ENCODE assay signal across 8 cellular contexts in genomic region chr2:237572021-237572741, GRCh38. TPM values are rescaled to one million over a fixed set of nuclear protein-coding genes. Genes with fewer than 3 reads are reported as not detected.
DNase-seq lines count a peak whose midpoint lies in the region; ATAC-seq and TF ChIP-seq lines count a peak whose summit lies in the region.

No MANE protein-coding gene starts in this region.

- no peak overlapping the region for H3K4me3 ChIP-seq in lung

- peaks cover 0 to 9% of the 10 kb centered on the region in 2 donors for H3K4me1 ChIP-seq in lung (ENCODE audit: control insufficient read depth in 2 of 2, insufficient read depth in 2 of 2, low read length in 2 of 2)

- DNase-seq in AG08396 (ENCODE audit: low spot score) (peak; percentile 97), NCI-H524 treated with DMSO at 0.1 percent for 48 hours (lab: John Stamatoyannopoulos, UW) (peak; percentile 36), dermis microvascular lymphatic vessel endothelial cell (ENCODE audit: low read depth in 2 of 2) (peak; percentile 73 to 89), lung (ENCODE audit: low spot score) (peak; percentile 91)
- peak; percentile 82 to 88 for DNase-seq in activated CD4-positive, alpha-beta T cell treated with anti-CD3 and anti-CD28 coated beads, Interleukin-2, amount 50 U/mL, for 24 hours (ENCODE audit: low read depth in 1 of 2, low spot score in 1 of 2)
- peak; percentile 81 to 87 (median 84) for DNase-seq in stimulated activated CD4-positive, alpha-beta T cell treated with anti-CD3 and anti-CD28 coated beads, TNF-alpha, amount 100 ng/mL, for 24 hours (ENCODE audit: low read depth in 3 of 3)

- 12 to 18% methylated on average over 24 of the region's 24 CpGs for WGBS in lung, 2 donors

- no peak overlapping the region for H3K27ac ChIP-seq in lung (ENCODE audit: low read depth in 1 of 2, low read length in 1 of 2)

- TF ChIP-seq CTCF in lung (IDR thresholded peaks at IDR 0.05; ENCODE audit: control extremely low read depth, extremely low read depth): peak; percentile 98

- ATAC-seq in GM18907 (IDR thresholded peaks at IDR 0.05; ENCODE audit: unreplicated experiment) (peak; percentile 78), HG03432 (IDR thresholded peaks at IDR 0.05; ENCODE audit: unreplicated experiment) (peak; percentile 92), lung (ENCODE audit: insufficient read depth, low FRiP score) (peak; percentile 84)

- no peaks in the 10 kb centered on the region for H3K9me3 ChIP-seq in lung (ENCODE audit: control insufficient read depth in 2 of 2, insufficient read depth in 1 of 2, low read length in 1 of 2)

- no peaks in the 10 kb centered on the region for H3K27me3 ChIP-seq in lung (ENCODE audit: control insufficient read depth, insufficient read depth)

- H3K36me3 ChIP-seq in lung (ENCODE audit: control insufficient read depth in 2 of 2, insufficient read depth in 2 of 2, low read length in 2 of 2): peaks cover 0 to 2% of the 10 kb centered on the region in 2 donors

RNA-seq across cellular contexts. Expression of gene PRLH, which starts 5.8 kb away (rescaled TPM):
- not detected in 2 replicates for total RNA-seq in dermis microvascular lymphatic vessel endothelial cell
- total RNA-seq in lung: not detected
- not detected for polyA plus RNA-seq in lung

RNA-seq across cellular contexts. Expression of gene RAB17, which starts 18.4 kb away (rescaled TPM):
- total RNA-seq in dermis microvascular lymphatic vessel endothelial cell (11.8 and 12.3 TPM in 2 replicates), lung (10 to 100 TPM; 44.9 to 48.0 TPM)
- polyA plus RNA-seq in lung: 10 to 100 TPM; 19.3 to 73.3 TPM

RNA-seq across cellular contexts. Expression of gene LRRFIP1, which starts 55.2 kb away (rescaled TPM):
- 83.6 and 114 TPM in 2 replicates for total RNA-seq in dermis microvascular lymphatic vessel endothelial cell
- total RNA-seq in lung: 100 to 1,000 TPM; 107 to 194 TPM
- polyA plus RNA-seq in lung: 10 to 100 TPM; 79.7 to 81.1 TPM

Comparison
In these comparisons a context has a peak if more than half of its experiments do, and no peak if none do; other contexts are left out.
1. DNase-seq: peak in every context shown above with its lines; median percentile 97 in AG08396; 91 in lung; 85 in activated CD4-positive, alpha-beta T cell treated with anti-CD3 and anti-CD28 coated beads, Interleukin-2, amount 50 U/mL, for 24 hours; 84 in stimulated activated CD4-positive, alpha-beta T cell treated with anti-CD3 and anti-CD28 coated beads, TNF-alpha, amount 100 ng/mL, for 24 hours; 81 in dermis microvascular lymphatic vessel endothelial cell; 36 in NCI-H524 treated with DMSO at 0.1 percent for 48 hours.